Comparison of ENCODE assay signal across 1 cellular context in the genomic region with DNA sequence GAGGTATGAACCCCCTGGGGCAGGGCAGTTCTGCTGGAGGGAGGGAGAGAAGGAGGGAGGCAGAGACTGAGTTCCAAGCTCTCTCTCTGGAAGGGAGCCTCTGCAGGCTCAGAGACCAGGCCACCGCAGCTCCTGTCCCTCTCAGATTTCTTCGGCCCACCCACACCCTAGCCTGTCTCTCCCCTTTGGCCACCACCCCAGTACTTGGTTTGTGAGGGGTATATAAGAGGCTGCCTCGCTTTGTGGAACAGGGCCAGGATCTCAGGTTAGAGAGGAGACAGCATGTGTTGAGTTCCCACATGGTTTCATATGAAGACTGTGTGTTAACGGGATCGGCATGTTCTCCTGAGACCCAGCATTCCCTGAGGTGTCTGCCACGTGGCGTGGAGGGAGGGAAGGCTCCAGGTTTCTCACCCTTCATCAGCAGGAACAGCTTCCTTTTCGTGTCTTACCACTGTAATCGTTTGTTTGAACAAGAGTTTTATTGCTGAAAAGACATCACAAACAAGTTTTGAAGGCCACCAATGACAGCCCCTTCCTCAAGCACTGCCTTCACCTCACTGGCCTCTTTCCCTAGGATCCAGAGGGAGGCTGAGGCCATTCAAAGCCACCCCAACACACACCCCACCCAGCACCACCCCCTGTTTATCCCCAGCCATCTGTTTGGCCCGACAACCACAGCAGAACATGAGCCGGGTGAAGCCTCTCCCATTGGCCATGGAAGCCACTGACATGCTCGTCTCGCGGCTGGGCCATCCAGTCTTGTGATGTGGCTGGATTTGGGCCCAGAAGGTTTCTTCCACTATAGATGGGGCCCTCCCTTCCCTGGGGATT.
TF ChIP-seq lines count a peak whose summit lies in the region.

No MANE protein-coding gene starts in this region.

TF ChIP-seq in K562, 482 proteins besides CTCF, POLR2A, EP300 and RAD21 (continued from another document and continues in another):
- TF ChIP-seq, protein P1, sequence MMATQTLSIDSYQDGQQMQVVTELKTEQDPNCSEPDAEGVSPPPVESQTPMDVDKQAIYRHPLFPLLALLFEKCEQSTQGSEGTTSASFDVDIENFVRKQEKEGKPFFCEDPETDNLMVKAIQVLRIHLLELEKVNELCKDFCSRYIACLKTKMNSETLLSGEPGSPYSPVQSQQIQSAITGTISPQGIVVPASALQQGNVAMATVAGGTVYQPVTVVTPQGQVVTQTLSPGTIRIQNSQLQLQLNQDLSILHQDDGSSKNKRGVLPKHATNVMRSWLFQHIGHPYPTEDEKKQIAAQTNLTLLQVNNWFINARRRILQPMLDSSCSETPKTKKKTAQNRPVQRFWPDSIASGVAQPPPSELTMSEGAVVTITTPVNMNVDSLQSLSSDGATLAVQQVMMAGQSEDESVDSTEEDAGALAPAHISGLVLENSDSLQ (IDR thresholded peaks at IDR 0.05) = peak; percentile 59; the same call in 1 of the 2 replicates
- TF ChIP-seq ADNP (tag; IDR thresholded peaks at IDR 0.05) (no peak), ZNF668 (CRISPR knock-in tag; IDR thresholded peaks at IDR 0.05) (peak; percentile 93), BRF1 (IDR thresholded peaks at IDR 0.05; ENCODE audit: borderline replicate concordance, extremely low read depth, insufficient read length) (no peak), E2F3 (CRISPR knock-in tag; IDR thresholded peaks at IDR 0.05) (peak; percentile 32; the same call in 1 of the 2 replicates), DMBX1 (CRISPR knock-in tag; IDR thresholded peaks at IDR 0.05; ENCODE audit: borderline replicate concordance) (peak; percentile 92), PHF21A (IDR thresholded peaks at IDR 0.05; ENCODE audit: borderline replicate concordance, low read depth) (peak; percentile 66; the same call in 1 of the 2 replicates), ZNF311 (CRISPR knock-in tag; IDR thresholded peaks at IDR 0.05) (peak; percentile 62), NFIC (IDR thresholded peaks at IDR 0.05) (no peak), CAMTA2 (CRISPR knock-in tag; conservative IDR thresholded peaks at IDR 0.05) (peak; percentile 93; the same call in 1 of the 2 replicates), SIRT6 (IDR thresholded peaks at IDR 0.05; ENCODE audit: low read depth, low read length) (no peak), ZNF217 (CRISPR knock-in tag; IDR thresholded peaks at IDR 0.05) (no peak), HDAC8 (tag; IDR thresholded peaks at IDR 0.05) (peak; percentile 85), TAF7 (tag; IDR thresholded peaks at IDR 0.05) (no peak), ZNF699 (CRISPR knock-in tag; IDR thresholded peaks at IDR 0.05; ENCODE audit: insufficient replicate concordance) (no peak), SIX5 (IDR thresholded peaks at IDR 0.05; ENCODE audit: borderline replicate concordance in 1 of 2, insufficient read depth in 1 of 2, low read depth in 1 of 2, low read length in 2 of 2) (no peak), MEF2A (IDR thresholded peaks at IDR 0.05; ENCODE audit: control insufficient read depth, low read depth, low read length) (no peak), HSF4 (CRISPR knock-in tag; IDR thresholded peaks at IDR 0.05; ENCODE audit: borderline replicate concordance) (no peak; the same call in 1 of the 2 replicates), KLF6 (CRISPR knock-in tag; IDR thresholded peaks at IDR 0.05; ENCODE audit: borderline replicate concordance) (peak; percentile 59; the same call in 1 of the 2 replicates), NFE2L1 (tag; IDR thresholded peaks at IDR 0.05; ENCODE audit: borderline replicate concordance, low read depth) (no peak), ETV1 (tag; conservative IDR thresholded peaks at IDR 0.05; ENCODE audit: low read depth) (0 out of 2 replicates have a peak, but pooled peaks have one; percentile 43), HNRNPUL1 (IDR thresholded peaks at IDR 0.05; ENCODE audit: low read length) (no peak), ILF3 (IDR thresholded peaks at IDR 0.05; ENCODE audit: borderline replicate concordance) (no peak), SMAD3 (CRISPR knock-in tag; conservative IDR thresholded peaks at IDR 0.05) (no peak), ZNF561 (CRISPR knock-in tag; conservative IDR thresholded peaks at IDR 0.05) (no peak), KDM2B (CRISPR knock-in tag; IDR thresholded peaks at IDR 0.05) (0 out of 2 replicates have a peak, but pooled peaks have one; percentile 32)
- TF ChIP-seq, protein P2, sequence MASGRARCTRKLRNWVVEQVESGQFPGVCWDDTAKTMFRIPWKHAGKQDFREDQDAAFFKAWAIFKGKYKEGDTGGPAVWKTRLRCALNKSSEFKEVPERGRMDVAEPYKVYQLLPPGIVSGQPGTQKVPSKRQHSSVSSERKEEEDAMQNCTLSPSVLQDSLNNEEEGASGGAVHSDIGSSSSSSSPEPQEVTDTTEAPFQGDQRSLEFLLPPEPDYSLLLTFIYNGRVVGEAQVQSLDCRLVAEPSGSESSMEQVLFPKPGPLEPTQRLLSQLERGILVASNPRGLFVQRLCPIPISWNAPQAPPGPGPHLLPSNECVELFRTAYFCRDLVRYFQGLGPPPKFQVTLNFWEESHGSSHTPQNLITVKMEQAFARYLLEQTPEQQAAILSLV (tag; IDR thresholded peaks at IDR 0.05) = no peak; the same call in 1 of the 2 replicates
- TF ChIP-seq, protein P3, sequence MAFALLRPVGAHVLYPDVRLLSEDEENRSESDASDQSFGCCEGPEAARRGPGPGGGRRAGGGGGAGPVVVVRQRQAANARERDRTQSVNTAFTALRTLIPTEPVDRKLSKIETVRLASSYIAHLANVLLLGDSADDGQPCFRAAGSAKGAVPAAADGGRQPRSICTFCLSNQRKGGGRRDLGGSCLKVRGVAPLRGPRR (CRISPR knock-in tag; IDR thresholded peaks at IDR 0.05) = 0 out of 2 replicates have a peak, but pooled peaks have one; percentile 66
- TF ChIP-seq, protein P4, sequence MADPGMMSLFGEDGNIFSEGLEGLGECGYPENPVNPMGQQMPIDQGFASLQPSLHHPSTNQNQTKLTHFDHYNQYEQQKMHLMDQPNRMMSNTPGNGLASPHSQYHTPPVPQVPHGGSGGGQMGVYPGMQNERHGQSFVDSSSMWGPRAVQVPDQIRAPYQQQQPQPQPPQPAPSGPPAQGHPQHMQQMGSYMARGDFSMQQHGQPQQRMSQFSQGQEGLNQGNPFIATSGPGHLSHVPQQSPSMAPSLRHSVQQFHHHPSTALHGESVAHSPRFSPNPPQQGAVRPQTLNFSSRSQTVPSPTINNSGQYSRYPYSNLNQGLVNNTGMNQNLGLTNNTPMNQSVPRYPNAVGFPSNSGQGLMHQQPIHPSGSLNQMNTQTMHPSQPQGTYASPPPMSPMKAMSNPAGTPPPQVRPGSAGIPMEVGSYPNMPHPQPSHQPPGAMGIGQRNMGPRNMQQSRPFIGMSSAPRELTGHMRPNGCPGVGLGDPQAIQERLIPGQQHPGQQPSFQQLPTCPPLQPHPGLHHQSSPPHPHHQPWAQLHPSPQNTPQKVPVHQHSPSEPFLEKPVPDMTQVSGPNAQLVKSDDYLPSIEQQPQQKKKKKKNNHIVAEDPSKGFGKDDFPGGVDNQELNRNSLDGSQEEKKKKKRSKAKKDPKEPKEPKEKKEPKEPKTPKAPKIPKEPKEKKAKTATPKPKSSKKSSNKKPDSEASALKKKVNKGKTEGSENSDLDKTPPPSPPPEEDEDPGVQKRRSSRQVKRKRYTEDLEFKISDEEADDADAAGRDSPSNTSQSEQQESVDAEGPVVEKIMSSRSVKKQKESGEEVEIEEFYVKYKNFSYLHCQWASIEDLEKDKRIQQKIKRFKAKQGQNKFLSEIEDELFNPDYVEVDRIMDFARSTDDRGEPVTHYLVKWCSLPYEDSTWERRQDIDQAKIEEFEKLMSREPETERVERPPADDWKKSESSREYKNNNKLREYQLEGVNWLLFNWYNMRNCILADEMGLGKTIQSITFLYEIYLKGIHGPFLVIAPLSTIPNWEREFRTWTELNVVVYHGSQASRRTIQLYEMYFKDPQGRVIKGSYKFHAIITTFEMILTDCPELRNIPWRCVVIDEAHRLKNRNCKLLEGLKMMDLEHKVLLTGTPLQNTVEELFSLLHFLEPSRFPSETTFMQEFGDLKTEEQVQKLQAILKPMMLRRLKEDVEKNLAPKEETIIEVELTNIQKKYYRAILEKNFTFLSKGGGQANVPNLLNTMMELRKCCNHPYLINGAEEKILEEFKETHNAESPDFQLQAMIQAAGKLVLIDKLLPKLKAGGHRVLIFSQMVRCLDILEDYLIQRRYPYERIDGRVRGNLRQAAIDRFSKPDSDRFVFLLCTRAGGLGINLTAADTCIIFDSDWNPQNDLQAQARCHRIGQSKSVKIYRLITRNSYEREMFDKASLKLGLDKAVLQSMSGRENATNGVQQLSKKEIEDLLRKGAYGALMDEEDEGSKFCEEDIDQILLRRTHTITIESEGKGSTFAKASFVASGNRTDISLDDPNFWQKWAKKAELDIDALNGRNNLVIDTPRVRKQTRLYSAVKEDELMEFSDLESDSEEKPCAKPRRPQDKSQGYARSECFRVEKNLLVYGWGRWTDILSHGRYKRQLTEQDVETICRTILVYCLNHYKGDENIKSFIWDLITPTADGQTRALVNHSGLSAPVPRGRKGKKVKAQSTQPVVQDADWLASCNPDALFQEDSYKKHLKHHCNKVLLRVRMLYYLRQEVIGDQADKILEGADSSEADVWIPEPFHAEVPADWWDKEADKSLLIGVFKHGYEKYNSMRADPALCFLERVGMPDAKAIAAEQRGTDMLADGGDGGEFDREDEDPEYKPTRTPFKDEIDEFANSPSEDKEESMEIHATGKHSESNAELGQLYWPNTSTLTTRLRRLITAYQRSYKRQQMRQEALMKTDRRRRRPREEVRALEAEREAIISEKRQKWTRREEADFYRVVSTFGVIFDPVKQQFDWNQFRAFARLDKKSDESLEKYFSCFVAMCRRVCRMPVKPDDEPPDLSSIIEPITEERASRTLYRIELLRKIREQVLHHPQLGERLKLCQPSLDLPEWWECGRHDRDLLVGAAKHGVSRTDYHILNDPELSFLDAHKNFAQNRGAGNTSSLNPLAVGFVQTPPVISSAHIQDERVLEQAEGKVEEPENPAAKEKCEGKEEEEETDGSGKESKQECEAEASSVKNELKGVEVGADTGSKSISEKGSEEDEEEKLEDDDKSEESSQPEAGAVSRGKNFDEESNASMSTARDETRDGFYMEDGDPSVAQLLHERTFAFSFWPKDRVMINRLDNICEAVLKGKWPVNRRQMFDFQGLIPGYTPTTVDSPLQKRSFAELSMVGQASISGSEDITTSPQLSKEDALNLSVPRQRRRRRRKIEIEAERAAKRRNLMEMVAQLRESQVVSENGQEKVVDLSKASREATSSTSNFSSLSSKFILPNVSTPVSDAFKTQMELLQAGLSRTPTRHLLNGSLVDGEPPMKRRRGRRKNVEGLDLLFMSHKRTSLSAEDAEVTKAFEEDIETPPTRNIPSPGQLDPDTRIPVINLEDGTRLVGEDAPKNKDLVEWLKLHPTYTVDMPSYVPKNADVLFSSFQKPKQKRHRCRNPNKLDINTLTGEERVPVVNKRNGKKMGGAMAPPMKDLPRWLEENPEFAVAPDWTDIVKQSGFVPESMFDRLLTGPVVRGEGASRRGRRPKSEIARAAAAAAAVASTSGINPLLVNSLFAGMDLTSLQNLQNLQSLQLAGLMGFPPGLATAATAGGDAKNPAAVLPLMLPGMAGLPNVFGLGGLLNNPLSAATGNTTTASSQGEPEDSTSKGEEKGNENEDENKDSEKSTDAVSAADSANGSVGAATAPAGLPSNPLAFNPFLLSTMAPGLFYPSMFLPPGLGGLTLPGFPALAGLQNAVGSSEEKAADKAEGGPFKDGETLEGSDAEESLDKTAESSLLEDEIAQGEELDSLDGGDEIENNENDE (IDR thresholded peaks at IDR 0.05; ENCODE audit: low read depth, low read length) = no peak
- TF ChIP-seq, protein P5, sequence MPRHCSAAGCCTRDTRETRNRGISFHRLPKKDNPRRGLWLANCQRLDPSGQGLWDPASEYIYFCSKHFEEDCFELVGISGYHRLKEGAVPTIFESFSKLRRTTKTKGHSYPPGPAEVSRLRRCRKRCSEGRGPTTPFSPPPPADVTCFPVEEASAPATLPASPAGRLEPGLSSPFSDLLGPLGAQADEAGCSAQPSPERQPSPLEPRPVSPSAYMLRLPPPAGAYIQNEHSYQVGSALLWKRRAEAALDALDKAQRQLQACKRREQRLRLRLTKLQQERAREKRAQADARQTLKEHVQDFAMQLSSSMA (CRISPR knock-in tag; IDR thresholded peaks at IDR 0.05) = no peak
- TF ChIP-seq, protein P6, sequence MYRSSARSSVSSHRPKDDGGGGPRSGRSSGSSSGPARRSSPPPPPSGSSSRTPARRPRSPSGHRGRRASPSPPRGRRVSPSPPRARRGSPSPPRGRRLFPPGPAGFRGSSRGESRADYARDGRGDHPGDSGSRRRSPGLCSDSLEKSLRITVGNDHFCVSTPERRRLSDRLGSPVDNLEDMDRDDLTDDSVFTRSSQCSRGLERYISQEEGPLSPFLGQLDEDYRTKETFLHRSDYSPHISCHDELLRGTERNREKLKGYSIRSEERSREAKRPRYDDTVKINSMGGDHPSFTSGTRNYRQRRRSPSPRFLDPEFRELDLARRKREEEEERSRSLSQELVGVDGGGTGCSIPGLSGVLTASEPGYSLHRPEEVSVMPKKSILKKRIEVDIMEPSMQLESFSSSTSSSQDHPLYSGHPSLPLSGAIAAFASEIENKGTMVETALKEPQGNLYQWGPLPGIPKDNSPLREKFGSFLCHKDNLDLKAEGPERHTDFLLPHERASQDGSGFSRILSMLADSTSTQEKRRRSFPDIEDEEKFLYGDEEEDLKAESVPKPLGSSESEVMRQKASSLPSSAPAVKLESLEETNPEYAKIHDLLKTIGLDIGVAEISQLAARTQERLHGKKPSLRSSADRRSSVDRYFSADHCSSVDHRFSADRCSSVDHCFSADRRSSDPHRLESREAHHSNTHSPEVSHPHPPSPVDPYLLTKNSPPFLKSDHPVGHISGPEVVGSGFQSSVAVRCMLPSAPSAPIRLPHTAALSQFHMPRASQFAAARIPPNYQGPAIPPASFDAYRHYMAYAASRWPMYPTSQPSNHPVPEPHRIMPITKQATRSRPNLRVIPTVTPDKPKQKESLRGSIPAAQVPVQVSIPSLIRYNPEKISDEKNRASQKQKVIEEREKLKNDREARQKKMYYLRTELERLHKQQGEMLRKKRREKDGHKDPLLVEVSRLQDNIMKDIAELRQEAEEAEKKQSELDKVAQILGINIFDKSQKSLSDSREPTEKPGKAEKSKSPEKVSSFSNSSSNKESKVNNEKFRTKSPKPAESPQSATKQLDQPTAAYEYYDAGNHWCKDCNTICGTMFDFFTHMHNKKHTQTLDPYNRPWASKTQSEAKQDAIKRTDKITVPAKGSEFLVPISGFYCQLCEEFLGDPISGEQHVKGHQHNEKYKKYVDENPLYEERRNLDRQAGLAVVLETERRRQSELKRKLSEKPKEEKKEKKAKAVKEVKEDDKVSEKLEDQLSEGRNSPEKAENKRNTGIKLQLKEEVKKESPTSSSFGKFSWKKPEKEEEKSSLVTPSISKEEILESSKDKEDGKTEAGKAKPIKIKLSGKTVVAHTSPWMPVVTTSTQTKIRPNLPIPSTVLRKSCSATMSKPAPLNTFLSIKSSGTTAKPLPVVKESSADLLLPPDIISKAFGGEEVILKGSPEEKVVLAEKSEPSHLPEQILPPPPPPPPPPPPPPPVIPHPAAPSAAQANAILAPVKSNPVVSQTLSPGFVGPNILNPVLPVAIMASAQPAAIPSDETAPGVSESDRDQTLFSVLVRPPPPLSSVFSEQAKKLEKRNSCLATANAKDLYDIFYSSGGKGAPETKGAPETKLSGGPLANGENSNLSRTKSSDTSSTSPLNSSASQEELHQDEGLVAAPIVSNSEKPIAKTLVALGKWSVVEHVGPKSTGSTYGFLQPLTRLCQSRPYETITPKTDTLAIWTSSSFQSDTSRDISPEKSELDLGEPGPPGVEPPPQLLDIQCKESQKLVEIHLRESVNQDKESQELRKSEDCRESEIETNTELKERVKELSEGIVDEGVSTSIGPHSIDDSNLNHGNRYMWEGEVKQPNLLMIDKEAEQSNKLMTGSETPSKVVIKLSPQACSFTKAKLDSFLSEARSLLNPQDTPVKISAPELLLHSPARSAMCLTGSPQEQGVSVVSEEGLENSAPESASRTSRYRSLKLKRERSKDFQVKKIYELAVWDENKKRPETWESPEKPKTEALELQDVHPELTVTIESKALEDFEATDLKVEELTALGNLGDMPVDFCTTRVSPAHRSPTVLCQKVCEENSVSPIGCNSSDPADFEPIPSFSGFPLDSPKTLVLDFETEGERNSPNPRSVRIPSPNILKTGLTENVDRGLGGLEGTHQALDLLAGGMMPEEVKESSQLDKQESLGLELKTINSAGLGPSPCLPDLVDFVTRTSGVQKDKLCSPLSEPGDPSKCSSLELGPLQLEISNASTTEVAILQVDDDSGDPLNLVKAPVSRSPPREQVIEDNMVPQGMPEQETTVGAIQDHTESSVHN (IDR thresholded peaks at IDR 0.05; ENCODE audit: borderline replicate concordance in 1 of 2, low read depth in 1 of 2) = no peak
